1 cellular context compared by ENCODE assay signal in genomic region chr16:81483970-81484595, GRCh38.
TF ChIP-seq lines count a peak whose summit lies in the region.

No MANE protein-coding gene starts in this region.

TF ChIP-seq in HepG2, 621 proteins besides CTCF, POLR2A, EP300 and RAD21:
- TF ChIP-seq RBM22 (optimal IDR thresholded peaks at IDR 0.05; ENCODE audit: low read length), result peak; percentile 53
- TF ChIP-seq SYNCRIP (IDR thresholded peaks at IDR 0.05; ENCODE audit: insufficient read depth, low read depth, low read length), result no peak
- TF ChIP-seq NFE2L2 (IDR thresholded peaks at IDR 0.05; ENCODE audit: low read length), result no peak
- TF ChIP-seq ZBTB20 (CRISPR knock-in tag; IDR thresholded peaks at IDR 0.05; ENCODE audit: borderline replicate concordance, low read depth), result no peak
- no peak for TF ChIP-seq NR2C2 (CRISPR knock-in tag; IDR thresholded peaks at IDR 0.05; ENCODE audit: borderline replicate concordance)
- peak; percentile 65 for TF ChIP-seq AGO2 (optimal IDR thresholded peaks at IDR 0.05; ENCODE audit: low read depth, low read length)
- TF ChIP-seq ZBTB38 (CRISPR knock-in tag; IDR thresholded peaks at IDR 0.05), result 0 out of 2 replicates have a peak, but pooled peaks have one; percentile 39
- no peak for TF ChIP-seq BCLAF1 (IDR thresholded peaks at IDR 0.05)
- TF ChIP-seq PAWR (CRISPR knock-in tag; IDR thresholded peaks at IDR 0.05; ENCODE audit: borderline replicate concordance), result 0 out of 2 replicates have a peak, but pooled peaks have one; percentile 23
